Comparison of ENCODE assay signal across 8 cellular contexts in genomic region chr21:46368533-46369285, GRCh38. TPM values are rescaled to one million over a fixed set of nuclear protein-coding genes. Genes with fewer than 3 reads are reported as not detected.
DNase-seq lines count a peak whose midpoint lies in the region; ATAC-seq lines count a peak whose summit lies in the region.

No MANE protein-coding gene starts in this region.

- peak; percentile 27 for DNase-seq in activated T-cell treated with anti-CD3 and anti-CD28 coated beads for 24 hours (ENCODE audit: low read depth)
- peak; percentile 61 for DNase-seq in stimulated activated CD4-positive, alpha-beta T cell treated with anti-CD3 and anti-CD28 coated beads, Interleukin-1b, Interleukin-23, amount 100 ng/mL, for 48 hours
- no peak for DNase-seq in cardiac septum (ENCODE audit: low spot score)
- no peak for DNase-seq in SIG-M5 treated with dmso at 0.1 percent for 504 hours (lab: John Stamatoyannopoulos, UW; ENCODE audit: unreplicated experiment)

- peak; percentile 66 for ATAC-seq in GM18861 (IDR thresholded peaks at IDR 0.05; ENCODE audit: unreplicated experiment)
- peak; percentile 45 for ATAC-seq in HG03025 (IDR thresholded peaks at IDR 0.05; ENCODE audit: low FRiP score, unreplicated experiment)
- no peak for ATAC-seq in GM18873 (IDR thresholded peaks at IDR 0.05; ENCODE audit: low FRiP score, unreplicated experiment)
- ATAC-seq in HG03520 (IDR thresholded peaks at IDR 0.05; ENCODE audit: unreplicated experiment), result no peak

- intact Hi-C loops in cardiac septum (cut with DNase I), result no loop called here

RNA-seq across cellular contexts. Expression of gene PCNT, which starts 44.8 kb away (rescaled TPM):
- 21.0 TPM for total RNA-seq in cardiac septum

RNA-seq across cellular contexts. Expression of gene C21orf58, which starts 45.0 kb away (rescaled TPM):
- total RNA-seq in cardiac septum, result 1.4 TPM

Comparison
In these comparisons a context has a peak if more than half of its experiments do, and no peak if none do; other contexts are left out.
1. ATAC-seq: peak in GM18861 (single experiment) and HG03025 (single experiment); none in GM18873 (single experiment) and HG03520 (single experiment).
2. DNase-seq: peak in activated T-cell treated with anti-CD3 and anti-CD28 coated beads for 24 hours (single experiment) and stimulated activated CD4-positive, alpha-beta T cell treated with anti-CD3 and anti-CD28 coated beads, Interleukin-1b, Interleukin-23, amount 100 ng/mL, for 48 hours (single experiment); none in cardiac septum (single experiment) and SIG-M5 treated with dmso at 0.1 percent for 504 hours (single experiment).